In genomic region chr3:157914882-157915281, GRCh38 we compare ENCODE assay signal across 24 cellular contexts.
DNase-seq lines count a peak whose midpoint lies in the region; ATAC-seq and TF ChIP-seq lines count a peak whose summit lies in the region.
"Had no signal": no experiment of that assay in that cellular context is flagged by ENCODE, and none has a peak within 500 bp of the region (broad histone marks: within the 10 kb centered on the region; RNA-seq: fewer than 3 reads in every experiment).

No MANE protein-coding gene starts in this region.

- peak overlapping the region in 1 of 4 donors; percentile 66 for H3K27ac ChIP-seq in gastrocnemius medialis
- H3K27ac ChIP-seq: 22Rv1, pancreas, SJSA1 had no signal

- intact Hi-C loops in gastrocnemius medialis (cut with DNase I; ENCODE audit: low total_unique reads), result no loop called here

- H3K4me1 ChIP-seq in adipocyte (ENCODE audit: control insufficient read depth, insufficient read depth, low read length), result peaks cover 21% of the 10 kb centered on the region
- no peaks in the 10 kb centered on the region for H3K4me1 ChIP-seq in gastrocnemius medialis
- H3K4me1 ChIP-seq: Caco-2, pancreas had no signal

- no peaks in the 10 kb centered on the region for H3K9me3 Mint-ChIP-seq in endothelial cell (ENCODE audit: unreplicated experiment)
- H3K9me3 Mint-ChIP-seq: activated naive CD4-positive, alpha-beta T cell treated with anti-CD3 and anti-CD28 coated beads, Interleukin-2, amount 10 ng/mL, durations not matched to agents 7 days and 5 days had no signal

- ATAC-seq in gastrocnemius medialis, result no peak
- ATAC-seq: left colon; natural killer cell treated with Interleukin-12 subunit alpha and Interleukin-12 subunit beta and Interleukin-15 and Interleukin-18, amount 100 ng/mL, for 72 hours; pancreas; right cardiac atrium had no signal

- in situ Hi-C loops in gastrocnemius medialis (cut with MboI; ENCODE audit: low sequenced_read_pairs in 4 of 4), result loop anchor here in 1 of 4 donors (10.0 kb wide), 1 partner anchor 290 kb away; no protein-coding TSS in a partner anchor

- no peak overlapping the region for H3K4me3 ChIP-seq in adipocyte (ENCODE audit: low read length)
- H3K4me3 ChIP-seq in gastrocnemius medialis, result no peak overlapping the region
- H3K4me3 ChIP-seq: pancreas, SJSA1 had no signal

- H3K36me3 Mint-ChIP-seq in endothelial cell (ENCODE audit: low read depth, unreplicated experiment), result no peaks in the 10 kb centered on the region
- H3K36me3 Mint-ChIP-seq: activated naive CD4-positive, alpha-beta T cell treated with anti-CD3 and anti-CD28 coated beads, Interleukin-2, amount 10 ng/mL, durations not matched to agents 7 days and 5 days; natural killer cell treated with Interleukin-12 subunit alpha and Interleukin-12 subunit beta and Interleukin-15 and Interleukin-18, amount 100 ng/mL, for 72 hours had no signal

- H3K27me3 Mint-ChIP-seq in endothelial cell (ENCODE audit: unreplicated experiment), result no peaks in the 10 kb centered on the region
- H3K27me3 Mint-ChIP-seq: activated naive CD4-positive, alpha-beta T cell treated with anti-CD3 and anti-CD28 coated beads, Interleukin-2, amount 10 ng/mL, durations not matched to agents 7 days and 5 days had no signal

- DNase-seq in DMS53 (lab: John Stamatoyannopoulos, UW) (peak; percentile 12), DMS53 treated with DMSO at 0.1 percent for 48 hours (lab: John Stamatoyannopoulos, UW; ENCODE audit: unreplicated experiment) (no peak), adipocyte (ENCODE audit: low read depth) (peak; percentile 27), iPS-NIHi11 (ENCODE audit: low spot score) (peak; percentile 31), gastrocnemius medialis (no peak), C1 segment of cervical spinal cord (lab: John Stamatoyannopoulos, UW) (no peak), endothelial cell (ENCODE audit: low spot score) (no peak)
- DNase-seq: activated CD8-positive, alpha-beta memory T cell treated with anti-CD3 and anti-CD28 coated beads for 24 hours; activated naive CD4-positive, alpha-beta T cell treated with anti-CD3 and anti-CD28 coated beads, Interleukin-2, amount 10 ng/mL, durations not matched to agents 7 days and 5 days; activated T-cell treated with anti-CD3 and anti-CD28 coated beads, Interleukin-2, amount 50 U/mL, for 48 hours; anterior cingulate cortex; Caco-2; caudate nucleus; left colon; midbrain; NCI-H1417 treated with DMSO at 0.1 percent for 48 hours; NCI-H2227 treated with DMSO at 0.1 percent for 48 hours; pancreas; right cardiac atrium; stimulated activated CD4-positive, alpha-beta T cell treated with anti-CD3 and anti-CD28 coated beads, Interleukin-15, amount 100 ng/mL, for 24 hours had no signal

- no peaks in the 10 kb centered on the region for H3K27me3 ChIP-seq in adipocyte (replicated peaks; ENCODE audit: control insufficient read depth, insufficient read depth, low read length)
- H3K27me3 ChIP-seq in gastrocnemius medialis, result no peaks in the 10 kb centered on the region
- H3K27me3 ChIP-seq: pancreas, SJSA1 had no signal

- peaks cover 7% of the 10 kb centered on the region for H3K4me1 Mint-ChIP-seq in endothelial cell (ENCODE audit: unreplicated experiment)
- H3K4me1 Mint-ChIP-seq: activated naive CD4-positive, alpha-beta T cell treated with anti-CD3 and anti-CD28 coated beads, Interleukin-2, amount 10 ng/mL, durations not matched to agents 7 days and 5 days had no signal

- H3K9me3 ChIP-seq in adipocyte (ENCODE audit: control insufficient read depth, low read length) (no peaks in the 10 kb centered on the region), gastrocnemius medialis (no peaks in the 10 kb centered on the region)
- H3K9me3 ChIP-seq: Caco-2, pancreas, SJSA1 had no signal

- TF ChIP-seq POLR2A in gastrocnemius medialis (IDR thresholded peaks at IDR 0.05), result no peak

- no peak for TF ChIP-seq EP300 in Ishikawa (IDR thresholded peaks at IDR 0.05; ENCODE audit: borderline replicate concordance)

- TF ChIP-seq CTCF in gastrocnemius medialis (IDR thresholded peaks at IDR 0.05 in 4 of 5, conservative IDR thresholded peaks at IDR 0.05 in 1 of 5), result no peak
- no peak for TF ChIP-seq CTCF in endothelial cell (IDR thresholded peaks at IDR 0.05; ENCODE audit: unreplicated experiment)

- H3K9ac ChIP-seq in adipocyte (ENCODE audit: low read length), result no peak overlapping the region

- no peak overlapping the region for H3K4me3 Mint-ChIP-seq in endothelial cell (ENCODE audit: unreplicated experiment)
- H3K4me3 Mint-ChIP-seq: activated naive CD4-positive, alpha-beta T cell treated with anti-CD3 and anti-CD28 coated beads, Interleukin-2, amount 10 ng/mL, durations not matched to agents 7 days and 5 days; natural killer cell treated with Interleukin-12 subunit alpha and Interleukin-12 subunit beta and Interleukin-15 and Interleukin-18, amount 100 ng/mL, for 72 hours had no signal

- H3K27ac Mint-ChIP-seq in endothelial cell (ENCODE audit: unreplicated experiment), result no peak overlapping the region
- H3K27ac Mint-ChIP-seq: activated naive CD4-positive, alpha-beta T cell treated with anti-CD3 and anti-CD28 coated beads, Interleukin-2, amount 10 ng/mL, durations not matched to agents 7 days and 5 days; natural killer cell treated with Interleukin-12 subunit alpha and Interleukin-12 subunit beta and Interleukin-15 and Interleukin-18, amount 100 ng/mL, for 72 hours had no signal

- H3K36me3 ChIP-seq in adipocyte (ENCODE audit: control insufficient read depth, insufficient read depth, low read length, severe bottlenecking) (no peaks in the 10 kb centered on the region), gastrocnemius medialis (no peaks in the 10 kb centered on the region)
- H3K36me3 ChIP-seq: pancreas, SJSA1 had no signal

- no peak for TF ChIP-seq RAD21 in Ishikawa (IDR thresholded peaks at IDR 0.05; ENCODE audit: low read depth)

TF ChIP-seq in Ishikawa, 13 proteins besides CTCF, POLR2A, EP300 and RAD21:
- TF ChIP-seq USF1 (IDR thresholded peaks at IDR 0.05) (peak; percentile 92), TAF1 (IDR thresholded peaks at IDR 0.05; ENCODE audit: low read depth) (no peak)

Comparison
In these comparisons a context has a peak if more than half of its experiments do, and no peak if none do; other contexts are left out.
1. DNase-seq: peak in DMS53 (single experiment), adipocyte (single experiment) and iPS-NIHi11 (single experiment); none in DMS53 treated with DMSO at 0.1 percent for 48 hours (single experiment), gastrocnemius medialis (0 of 2), C1 segment of cervical spinal cord (0 of 14) and endothelial cell (single experiment).